In genomic region chr13:73335226-73335625, GRCh38 we compare ENCODE assay signal across 8 cellular contexts.
DNase-seq lines count a peak whose midpoint lies in the region; ATAC-seq and TF ChIP-seq lines count a peak whose summit lies in the region.

No MANE protein-coding gene starts in this region.

- H3K4me1 ChIP-seq in PC-3 (ENCODE audit: insufficient read depth, low read length): peaks cover 60% of the 10 kb centered on the region

- H3K79me2 ChIP-seq in PC-3 (ENCODE audit: low read length): no peaks in the 10 kb centered on the region

- no peaks in the 10 kb centered on the region for H3K27me3 ChIP-seq in PC-3 (ENCODE audit: low read length)

- ATAC-seq in GM18861 (IDR thresholded peaks at IDR 0.05; ENCODE audit: unreplicated experiment) (peak; percentile 100), HG02623 (IDR thresholded peaks at IDR 0.05; ENCODE audit: unreplicated experiment) (peak; percentile 95), PC-3 (peak; percentile 60)

- no peak overlapping the region for H2AFZ ChIP-seq in PC-3 (ENCODE audit: low read length)

- CTCF ChIA-PET in PC-3 (lab: Charles Lee): interaction anchor here (0.6 kb wide), 1 partner anchor 9 kb away, joined by 3 read pairs; no protein-coding TSS in a partner anchor

- no peak overlapping the region for H3K4me3 ChIP-seq in PC-3 (ENCODE audit: low read length)

- no peaks in the 10 kb centered on the region for H3K36me3 ChIP-seq in PC-3 (ENCODE audit: low read depth, low read length)

- peak overlapping the region; percentile 94 for H3K9ac ChIP-seq in PC-3 (ENCODE audit: low read length)

- intact Hi-C loops in PC-3 (cut with micrococcal nuclease): loop anchor here (1.0 to 5.0 kb wide), 7 partner anchors 76 to 372 kb away; no protein-coding TSS in a partner anchor

- no peaks in the 10 kb centered on the region for H3K36me3 Mint-ChIP-seq in nephron progenitor cell (ENCODE audit: low read depth)

- peak overlapping the region; percentile 100 for H3K27ac ChIP-seq in PC-3 (ENCODE audit: low read length)

- no peaks in the 10 kb centered on the region for H3K4me1 Mint-ChIP-seq in nephron progenitor cell

- peak overlapping the region; percentile 64 for H3K4me2 ChIP-seq in PC-3 (ENCODE audit: low read length)

- no peak for TF ChIP-seq CTCF in PC-3 (conservative IDR thresholded peaks at IDR 0.05; ENCODE audit: low read depth, low read length)
- TF ChIP-seq CTCF in nephron progenitor cell (IDR thresholded peaks at IDR 0.05): no peak

- peaks cover 6% of the 10 kb centered on the region for H3F3A ChIP-seq in PC-3 (ENCODE audit: low read length, unreplicated experiment)

- DNase-seq in PC-3 (peak; percentile 90), myocyte (ENCODE audit: low read depth) (peak; percentile 61), iPS-NIHi11 (ENCODE audit: low spot score) (no peak), Kasumi-1 (lab: John Stamatoyannopoulos, UW) (no peak), nephron progenitor cell (no peak)
- DNase-seq in stimulated activated CD4-positive, alpha-beta T cell treated with anti-CD3 and anti-CD28 coated beads, Interleukin-2, amount 100 ng/mL, for 48 hours: no peak

- H3K27me3 Mint-ChIP-seq in nephron progenitor cell (ENCODE audit: low read depth, poor library complexity): no peaks in the 10 kb centered on the region

- BruUV-seq in PC-3 (replicated peaks; lab: Mats Ljungman, UMichigan): no TSS peak

- no peaks in the 10 kb centered on the region for H4K20me1 ChIP-seq in PC-3 (ENCODE audit: low read length)

- H3K27ac Mint-ChIP-seq in nephron progenitor cell: no peak overlapping the region

- H3K9me3 Mint-ChIP-seq in nephron progenitor cell: no peaks in the 10 kb centered on the region

- H3K4me3 Mint-ChIP-seq in nephron progenitor cell: no peak overlapping the region

- POLR2A ChIA-PET in PC-3 (lab: Charles Lee; ENCODE audit: unreplicated experiment): no interaction called here

- H3K9me3 ChIP-seq in PC-3 (ENCODE audit: low read length): no peaks in the 10 kb centered on the region

- no peaks in the 10 kb centered on the region for H3K9me2 ChIP-seq in PC-3 (replicated peaks; ENCODE audit: low read length)

Comparison
In these comparisons a context has a peak if more than half of its experiments do, and no peak if none do; other contexts are left out.
1. DNase-seq: peak in PC-3 (single experiment) and myocyte (single experiment); none in iPS-NIHi11 (single experiment), Kasumi-1 (0 of 2), stimulated activated CD4-positive, alpha-beta T cell treated with anti-CD3 and anti-CD28 coated beads, Interleukin-2, amount 100 ng/mL, for 48 hours (0 of 2) and nephron progenitor cell (single experiment).
2. Peak in every context shown above with its lines, with median percentiles within 50 percentile points of each other: ATAC-seq.